Comparison of ENCODE assay signal across 22 cellular contexts in genomic region chr2:187878096-187878495, GRCh38.
A peak's percentile ranks its signal among the peaks of the same experiment; 100 is the strongest.
DNase-seq lines count a peak whose midpoint lies in the region; ATAC-seq, FAIRE-seq and TF ChIP-seq lines count a peak whose summit lies in the region.
"Had no signal": no experiment of that assay in that cellular context is flagged by ENCODE, and none has a peak within 500 bp of the region (broad histone marks: within the 10 kb centered on the region; RNA-seq: fewer than 3 reads in every experiment).

No MANE protein-coding gene starts in this region.

- no peak for TF ChIP-seq POLR2A in H54 (IDR thresholded peaks at IDR 0.05; ENCODE audit: low read depth, low read length)

- FAIRE-seq in colon (lab: Jason Lieb, UNC) (peak; percentile 21), H54 (lab: Jason Lieb, UNC) (no peak)

- ATAC-seq in HG03196 (IDR thresholded peaks at IDR 0.05; ENCODE audit: unreplicated experiment), result no peak

- DNase-seq in Ammon's horn (ENCODE audit: low spot score) (peak; percentile 4), foreskin melanocyte (peak; percentile 35), putamen (ENCODE audit: low spot score) (peak; percentile 49), H54 (ENCODE audit: insufficient read length, low spot score) (no peak)
- DNase-seq in activated naive CD4-positive, alpha-beta T cell (lab: John Stamatoyannopoulos, UW), result no peak
- DNase-seq: 8988T; BE2C; CD4-positive, CD25-positive, alpha-beta regulatory T cell; DMS79; H7; HFFc6; MV-4-11; NCI-H1105 treated with DMSO at 0.1 percent for 48 hours; NCI-H2029 treated with DMSO at 0.1 percent for 48 hours; NCI-H226; NCI-H510A treated with DMSO at 0.1 percent for 48 hours; NCI-H748 treated with DMSO at 0.1 percent for 48 hours; PC-9; RPMI8226; SHP77 had no signal

Comparison
In these comparisons a context has a peak if more than half of its experiments do, and no peak if none do; other contexts are left out.
1. DNase-seq: peak in Ammon's horn (single experiment), foreskin melanocyte (single experiment) and putamen (single experiment); none in activated naive CD4-positive, alpha-beta T cell (0 of 4) and H54 (single experiment).